In the genomic region with DNA sequence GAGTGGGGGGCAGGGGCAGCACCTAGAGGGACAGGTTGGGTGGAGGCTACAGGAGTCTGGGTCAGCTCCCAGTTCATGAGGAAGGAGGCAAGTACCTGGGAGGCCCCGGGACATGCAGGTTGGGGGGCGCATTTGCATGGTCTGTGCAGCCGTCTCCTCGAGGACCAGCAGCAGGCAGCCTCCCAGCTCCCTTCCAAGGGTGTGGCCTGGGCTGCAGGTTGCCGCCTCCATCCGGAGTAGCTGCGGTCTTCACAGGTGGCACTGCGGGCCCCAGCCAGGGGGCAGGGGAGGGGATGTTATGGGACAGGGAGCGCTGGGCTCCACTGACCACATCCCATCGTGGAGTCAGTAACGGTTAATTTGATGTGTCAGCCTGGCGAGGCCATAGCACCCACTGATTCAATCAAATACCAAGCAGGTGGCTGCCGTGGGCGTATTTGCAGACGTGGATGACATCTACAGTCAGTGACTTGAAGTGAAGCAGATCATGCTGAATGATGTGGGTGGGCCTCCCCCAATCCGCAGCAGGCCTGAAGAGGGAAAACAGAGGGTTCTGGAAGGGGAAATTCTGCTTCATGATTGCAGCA, we compare ENCODE assay signal across 9 cellular contexts.
DNase-seq lines count a peak whose midpoint lies in the region; ATAC-seq, FAIRE-seq and TF ChIP-seq lines count a peak whose summit lies in the region.
"Had no signal": no experiment of that assay in that cellular context is flagged by ENCODE, and none has a peak within 500 bp of the region (broad histone marks: within the 10 kb centered on the region; RNA-seq: fewer than 3 reads in every experiment).

No MANE protein-coding gene starts in this region.

- H3K4me1 ChIP-seq in SJCRH30 (peaks cover 35% of the 10 kb centered on the region), GM12878 (ENCODE audit: control insufficient read depth, insufficient read depth, low read length) (no peaks in the 10 kb centered on the region; the same call in 1 of the 2 replicates)

- no peaks in the 10 kb centered on the region for H3K79me2 ChIP-seq in GM12878 (ENCODE audit: control insufficient read depth, insufficient read depth, low read length)
- H3K79me2 ChIP-seq: parathyroid adenoma had no signal

- CTCF ChIA-PET in GM12878 (lab: Yijun Ruan, JAX) = no interaction called here

- BruUV-seq in GM12878 (replicated peaks; lab: Mats Ljungman, UMichigan) = no TSS peak

- H3K9me3 ChIP-seq in SJCRH30 (replicated peaks) (no peaks in the 10 kb centered on the region), GM12878 (replicated peaks; ENCODE audit: control insufficient read depth, insufficient read depth, low read length) (no peaks in the 10 kb centered on the region)

- TF ChIP-seq RAD21 in GM12878 (IDR thresholded peaks at IDR 0.05; ENCODE audit: insufficient read depth, low read depth, low read length) = 0 out of 2 replicates have a peak, but pooled peaks have one; percentile 7

- H3K27ac ChIP-seq in SJCRH30 (peak overlapping the region; percentile 39; the same call in 1 of the 2 replicates), GM12878 (ENCODE audit: control insufficient read depth, insufficient read depth) (no peak overlapping the region)
- H3K27ac ChIP-seq: parathyroid adenoma had no signal

- no peak overlapping the region for H3K4me2 ChIP-seq in GM12878 (ENCODE audit: control insufficient read depth, insufficient read depth)

- in situ Hi-C loops in GM12878 (cut with MboI) = no loop called here
- in situ Hi-C loops in ACHN (cut with HindIII; ENCODE audit: low pct_ligation_motif_present, low pct_unique_long_range_greater_than_20kb, low sequenced_read_pairs) = no loop called here

- no peak overlapping the region for H3K9ac ChIP-seq in GM12878 (ENCODE audit: control insufficient read depth, insufficient read depth, low read length)
- H3K9ac ChIP-seq: parathyroid adenoma had no signal

- no peaks in the 10 kb centered on the region for H3K27me3 ChIP-seq in SJCRH30
- no peaks in the 10 kb centered on the region for H3K27me3 ChIP-seq in GM12878 (replicated peaks in 1 of 2; ENCODE audit: control insufficient read depth in 2 of 2, insufficient read depth in 2 of 2, low read length in 1 of 2)

- H2AFZ ChIP-seq in GM12878 (ENCODE audit: control insufficient read depth, low read depth, low read length) = no peak overlapping the region
- H2AFZ ChIP-seq: parathyroid adenoma had no signal

- ATAC-seq in GM19397 (IDR thresholded peaks at IDR 0.05; ENCODE audit: unreplicated experiment) = peak; percentile 55
- ATAC-seq in GM12878 = peak; percentile 53; the same call in 2 of the 3 replicates

- SMC1A ChIA-PET in GM12878 (lab: Charles Lee; ENCODE audit: uncharacterized antibody, unreplicated experiment) = no interaction called here

- RAD21 ChIA-PET in GM12878 (lab: Charles Lee; ENCODE audit: unreplicated experiment) = no interaction called here

- H3K4me3 ChIP-seq in SJCRH30 (no peak overlapping the region), GM12878 (no peak overlapping the region)

- H4K20me1 ChIP-seq in GM12878 (ENCODE audit: control insufficient read depth, insufficient read depth) = no peaks in the 10 kb centered on the region

- H3K36me3 ChIP-seq in SJCRH30 (no peaks in the 10 kb centered on the region), GM12878 (ENCODE audit: control insufficient read depth in 2 of 2, insufficient read depth in 2 of 2, low read length in 1 of 2) (no peaks in the 10 kb centered on the region)

- no peak for DNase-seq in SJCRH30
- no peak for DNase-seq in GM12878 (ENCODE audit: low read depth, low spot score)
- DNase-seq in stimulated activated CD8-positive, alpha-beta memory T cell treated with anti-CD3 and anti-CD28 coated beads, Interleukin-15, amount 100 ng/mL, for 4 hours (ENCODE audit: low read depth in 2 of 2) = peak; percentile 45 to 79
- DNase-seq in SW 1271 (lab: John Stamatoyannopoulos, UW) = no peak
- DNase-seq in NOMO-1 treated with dmso at 0.1 percent for 144 hours (lab: John Stamatoyannopoulos, UW; ENCODE audit: unreplicated experiment) = no peak
- DNase-seq in ACHN = no peak
- no peak for DNase-seq in retina

- no peak for TF ChIP-seq EP300 in GM12878 (IDR thresholded peaks at IDR 0.05; ENCODE audit: borderline replicate concordance in 1 of 2, control insufficient read depth in 1 of 2, low read depth in 2 of 2, low read length in 2 of 2)

- no peak for TF ChIP-seq POLR2A in GM12878 (IDR thresholded peaks at IDR 0.05; ENCODE audit: low read depth, low read length)

- WGBS in GM12878 (ENCODE audit: insufficient coverage, insufficient replicate concordance, low lambda C conversion rate, missing lambda C conversion rate) = 5% methylated on average over 16 of the region's 16 CpGs

- POLR2A ChIA-PET in GM12878 (lab: Charles Lee) = no interaction called here

- TF ChIP-seq CTCF in GM12878 (IDR thresholded peaks at IDR 0.05 in 2 of 3, conservative IDR thresholded peaks at IDR 0.05 in 1 of 3; ENCODE audit: control insufficient read depth in 2 of 3, extremely low read depth in 1 of 3, insufficient read depth in 1 of 3, low read depth in 3 of 3, low read length in 3 of 3) = no peak

- intact Hi-C loops in GM12878 (cut with micrococcal nuclease; ENCODE audit: unreplicated experiment) = no loop called here

- no peak for FAIRE-seq in GM12878 (lab: Jason Lieb, UNC)

TF ChIP-seq in GM12878, 131 proteins besides CTCF, POLR2A, EP300 and RAD21:
- TF ChIP-seq RUNX3 (IDR thresholded peaks at IDR 0.05; ENCODE audit: low read length) (0 out of 2 replicates have a peak, but pooled peaks have one; percentile 6), TCF12 (IDR thresholded peaks at IDR 0.05; ENCODE audit: low read depth, low read length) (0 out of 2 replicates have a peak, but pooled peaks have one; percentile 12), EGR1 (IDR thresholded peaks at IDR 0.05; ENCODE audit: borderline replicate concordance in 1 of 2, low read depth in 2 of 2, low read length in 2 of 2) (0 out of 3 replicates have a peak, but pooled peaks of 1 of the 2 experiments have one; percentile 17)
- TF ChIP-seq, protein P1, sequence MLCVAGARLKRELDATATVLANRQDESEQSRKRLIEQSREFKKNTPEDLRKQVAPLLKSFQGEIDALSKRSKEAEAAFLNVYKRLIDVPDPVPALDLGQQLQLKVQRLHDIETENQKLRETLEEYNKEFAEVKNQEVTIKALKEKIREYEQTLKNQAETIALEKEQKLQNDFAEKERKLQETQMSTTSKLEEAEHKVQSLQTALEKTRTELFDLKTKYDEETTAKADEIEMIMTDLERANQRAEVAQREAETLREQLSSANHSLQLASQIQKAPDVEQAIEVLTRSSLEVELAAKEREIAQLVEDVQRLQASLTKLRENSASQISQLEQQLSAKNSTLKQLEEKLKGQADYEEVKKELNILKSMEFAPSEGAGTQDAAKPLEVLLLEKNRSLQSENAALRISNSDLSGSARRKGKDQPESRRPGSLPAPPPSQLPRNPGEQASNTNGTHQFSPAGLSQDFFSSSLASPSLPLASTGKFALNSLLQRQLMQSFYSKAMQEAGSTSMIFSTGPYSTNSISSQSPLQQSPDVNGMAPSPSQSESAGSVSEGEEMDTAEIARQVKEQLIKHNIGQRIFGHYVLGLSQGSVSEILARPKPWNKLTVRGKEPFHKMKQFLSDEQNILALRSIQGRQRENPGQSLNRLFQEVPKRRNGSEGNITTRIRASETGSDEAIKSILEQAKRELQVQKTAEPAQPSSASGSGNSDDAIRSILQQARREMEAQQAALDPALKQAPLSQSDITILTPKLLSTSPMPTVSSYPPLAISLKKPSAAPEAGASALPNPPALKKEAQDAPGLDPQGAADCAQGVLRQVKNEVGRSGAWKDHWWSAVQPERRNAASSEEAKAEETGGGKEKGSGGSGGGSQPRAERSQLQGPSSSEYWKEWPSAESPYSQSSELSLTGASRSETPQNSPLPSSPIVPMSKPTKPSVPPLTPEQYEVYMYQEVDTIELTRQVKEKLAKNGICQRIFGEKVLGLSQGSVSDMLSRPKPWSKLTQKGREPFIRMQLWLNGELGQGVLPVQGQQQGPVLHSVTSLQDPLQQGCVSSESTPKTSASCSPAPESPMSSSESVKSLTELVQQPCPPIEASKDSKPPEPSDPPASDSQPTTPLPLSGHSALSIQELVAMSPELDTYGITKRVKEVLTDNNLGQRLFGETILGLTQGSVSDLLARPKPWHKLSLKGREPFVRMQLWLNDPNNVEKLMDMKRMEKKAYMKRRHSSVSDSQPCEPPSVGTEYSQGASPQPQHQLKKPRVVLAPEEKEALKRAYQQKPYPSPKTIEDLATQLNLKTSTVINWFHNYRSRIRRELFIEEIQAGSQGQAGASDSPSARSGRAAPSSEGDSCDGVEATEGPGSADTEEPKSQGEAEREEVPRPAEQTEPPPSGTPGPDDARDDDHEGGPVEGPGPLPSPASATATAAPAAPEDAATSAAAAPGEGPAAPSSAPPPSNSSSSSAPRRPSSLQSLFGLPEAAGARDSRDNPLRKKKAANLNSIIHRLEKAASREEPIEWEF (IDR thresholded peaks at IDR 0.05; ENCODE audit: insufficient replicate concordance, low read depth, low read length) = no peak
TF ChIP-seq in GM12878: peak in this region for 3.

Comparison
In these comparisons a context has a peak if more than half of its experiments do, and no peak if none do; other contexts are left out.
1. DNase-seq: peak in stimulated activated CD8-positive, alpha-beta memory T cell treated with anti-CD3 and anti-CD28 coated beads, Interleukin-15, amount 100 ng/mL, for 4 hours (2 of 2); none in SJCRH30 (0 of 2), GM12878 (single experiment), SW 1271 (0 of 2), NOMO-1 treated with dmso at 0.1 percent for 144 hours (single experiment), ACHN (single experiment) and retina (single experiment).